Comparison of ENCODE assay signal across 29 cellular contexts in genomic region chr4:169096221-169096620, GRCh38.
"Had no signal": no experiment of that assay in that cellular context is flagged by ENCODE, and none has a peak within 500 bp of the region (broad histone marks: within the 10 kb centered on the region; RNA-seq: fewer than 3 reads in every experiment).

No MANE protein-coding gene starts in this region.

- DNase-seq: activated CD4-positive, alpha-beta T cell treated with anti-CD3 and anti-CD28 coated beads for 36 hours; activated CD4-positive, CD25-positive, alpha-beta regulatory T cell; activated CD8-positive, alpha-beta memory T cell treated with anti-CD3 and anti-CD28 coated beads, Interleukin-2, amount 10 ng/mL, durations not matched to agents 7 days and 5 days; activated CD8-positive, alpha-beta T cell treated with anti-CD3 and anti-CD28 coated beads, Interleukin-2, amount 10 ng/mL, durations not matched to agents 7 days and 5 days; activated naive CD4-positive, alpha-beta T cell; activated T-cell treated with anti-CD3 and anti-CD28 coated beads, Interleukin-2, amount 50 U/mL, for 48 hours; anterior cingulate cortex; effector CD4-positive, alpha-beta T cell; head of caudate nucleus; hippocampal formation; left cardiac atrium; left ventricle myocardium superior; midbrain; naive thymus-derived CD4-positive, alpha-beta T cell; nucleus accumbens; stimulated activated CD4-positive, alpha-beta T cell treated with anti-CD3 and anti-CD28 coated beads, Interleukin-1b, Interleukin-23, amount 100 ng/mL, for 48 hours; stimulated activated CD4-positive, alpha-beta T cell treated with anti-CD3 and anti-CD28 coated beads, Interleukin-4, amount 100 ng/mL, for 4 hours; stimulated activated CD8-positive, alpha-beta memory T cell treated with anti-CD3 and anti-CD28 coated beads, Interleukin-4, amount 100 ng/mL, for 48 hours; stimulated activated naive CD8-positive, alpha-beta T cell treated with anti-CD3 and anti-CD28 coated beads, Interleukin-15, amount 100 ng/mL, for 72 hours; substantia nigra; uterus had no signal

- H3K36me3 Mint-ChIP-seq: activated CD8-positive, alpha-beta memory T cell treated with anti-CD3 and anti-CD28 coated beads, Interleukin-2, amount 10 ng/mL, durations not matched to agents 7 days and 5 days; activated naive CD8-positive, alpha-beta T cell; naive thymus-derived CD4-positive, alpha-beta T cell had no signal

- H3K4me2 ChIP-seq: smooth muscle cell had no signal

- H3K9me3 ChIP-seq: right atrium auricular region, uterus had no signal

- H3K4me3 ChIP-seq: right atrium auricular region, smooth muscle cell, uterus had no signal

- H3K9me3 Mint-ChIP-seq: central memory CD8-positive, alpha-beta T cell; dendritic cell treated with granulocyte-macrophage colony-stimulating factor and Interleukin-4, amounts not matched to agents 40 ng/mL and 50 ng/mL, for 4 days; stimulated activated memory B cell treated with anti-CD40 and anti-IgM and Interleukin-4, amounts not matched to agents 10 μg/mL and 1 μg/mL and 100 μg/mL, for 72 hours had no signal

- H3K27ac Mint-ChIP-seq: activated CD4-positive, alpha-beta T cell treated with anti-CD3 and anti-CD28 coated beads for 36 hours; activated CD8-positive, alpha-beta memory T cell treated with anti-CD3 and anti-CD28 coated beads, Interleukin-2, amount 10 ng/mL, durations not matched to agents 7 days and 5 days; activated CD8-positive, alpha-beta T cell treated with anti-CD3 and anti-CD28 coated beads, Interleukin-2, amount 10 ng/mL, durations not matched to agents 7 days and 5 days; activated naive CD8-positive, alpha-beta T cell; dendritic cell treated with granulocyte-macrophage colony-stimulating factor and Interleukin-4, amounts not matched to agents 40 ng/mL and 50 ng/mL, for 4 days; naive thymus-derived CD4-positive, alpha-beta T cell; stimulated activated memory B cell treated with anti-CD40 and anti-IgM and Interleukin-4, amounts not matched to agents 10 μg/mL and 1 μg/mL and 100 μg/mL, for 72 hours; stimulated activated naive CD8-positive, alpha-beta T cell treated with anti-CD3 and anti-CD28 coated beads, Interleukin-15, amount 100 ng/mL, for 72 hours; type B pancreatic cell had no signal

- H3K4me1 ChIP-seq: uterus had no signal

- H3K27me3 Mint-ChIP-seq: activated CD4-positive, alpha-beta T cell treated with anti-CD3 and anti-CD28 coated beads for 36 hours; dendritic cell treated with granulocyte-macrophage colony-stimulating factor and Interleukin-4, amounts not matched to agents 40 ng/mL and 50 ng/mL, for 4 days; stimulated activated memory B cell treated with anti-CD40 and anti-IgM and Interleukin-4, amounts not matched to agents 10 μg/mL and 1 μg/mL and 100 μg/mL, for 72 hours; stimulated activated naive CD8-positive, alpha-beta T cell treated with anti-CD3 and anti-CD28 coated beads, Interleukin-15, amount 100 ng/mL, for 72 hours; type B pancreatic cell had no signal

- H3K4me3 Mint-ChIP-seq: activated CD4-positive, alpha-beta T cell treated with anti-CD3 and anti-CD28 coated beads for 36 hours; activated CD8-positive, alpha-beta memory T cell treated with anti-CD3 and anti-CD28 coated beads, Interleukin-2, amount 10 ng/mL, durations not matched to agents 7 days and 5 days; activated CD8-positive, alpha-beta T cell treated with anti-CD3 and anti-CD28 coated beads, Interleukin-2, amount 10 ng/mL, durations not matched to agents 7 days and 5 days; activated naive CD8-positive, alpha-beta T cell; central memory CD8-positive, alpha-beta T cell; dendritic cell treated with granulocyte-macrophage colony-stimulating factor and Interleukin-4, amounts not matched to agents 40 ng/mL and 50 ng/mL, for 4 days; naive thymus-derived CD4-positive, alpha-beta T cell; neural crest cell; stimulated activated memory B cell treated with anti-CD40 and anti-IgM and Interleukin-4, amounts not matched to agents 10 μg/mL and 1 μg/mL and 100 μg/mL, for 72 hours; stimulated activated naive CD8-positive, alpha-beta T cell treated with anti-CD3 and anti-CD28 coated beads, Interleukin-15, amount 100 ng/mL, for 72 hours; type B pancreatic cell had no signal

- H3K27ac ChIP-seq: right atrium auricular region, uterus had no signal

- ATAC-seq: activated CD4-positive, alpha-beta T cell treated with anti-CD3 and anti-CD28 coated beads for 36 hours; activated CD8-positive, alpha-beta memory T cell treated with anti-CD3 and anti-CD28 coated beads, Interleukin-2, amount 10 ng/mL, durations not matched to agents 7 days and 5 days; activated CD8-positive, alpha-beta T cell treated with anti-CD3 and anti-CD28 coated beads, Interleukin-2, amount 10 ng/mL, durations not matched to agents 7 days and 5 days; left cardiac atrium; left ventricle myocardium superior; naive thymus-derived CD4-positive, alpha-beta T cell; stimulated activated memory B cell treated with anti-CD40 and anti-IgM and Interleukin-4, amounts not matched to agents 10 μg/mL and 1 μg/mL and 100 μg/mL, for 72 hours; stimulated activated naive CD8-positive, alpha-beta T cell treated with anti-CD3 and anti-CD28 coated beads, Interleukin-15, amount 100 ng/mL, for 72 hours had no signal

- H3K27me3 ChIP-seq: right atrium auricular region, uterus had no signal

- H3K36me3 ChIP-seq: uterus had no signal

- H3K4me1 Mint-ChIP-seq: activated CD4-positive, alpha-beta T cell treated with anti-CD3 and anti-CD28 coated beads for 36 hours; activated CD8-positive, alpha-beta memory T cell treated with anti-CD3 and anti-CD28 coated beads, Interleukin-2, amount 10 ng/mL, durations not matched to agents 7 days and 5 days; central memory CD8-positive, alpha-beta T cell; stimulated activated naive CD8-positive, alpha-beta T cell treated with anti-CD3 and anti-CD28 coated beads, Interleukin-15, amount 100 ng/mL, for 72 hours had no signal
